ENCODE assay signal across 1 cellular context in genomic region chr11:64564947-64565889, GRCh38.
TF ChIP-seq lines count a peak whose summit lies in the region.

No MANE protein-coding gene starts in this region.

TF ChIP-seq in neural cell, 6 proteins besides CTCF, POLR2A, EP300 and RAD21 (continued from another document):
- TF ChIP-seq EZH2 (IDR thresholded peaks at IDR 0.05; ENCODE audit: borderline replicate concordance, insufficient read depth, low read length, poor library complexity, severe bottlenecking) (no peak), SMC3 (conservative IDR thresholded peaks at IDR 0.05; ENCODE audit: poor library complexity) (no peak)
